ENCODE assay signal across 12 cellular contexts in genomic region chr18:23253630-23254029, GRCh38.
DNase-seq lines count a peak whose midpoint lies in the region; ATAC-seq and TF ChIP-seq lines count a peak whose summit lies in the region.
"Had no signal": no experiment of that assay in that cellular context is flagged by ENCODE, and none has a peak within 500 bp of the region (broad histone marks: within the 10 kb centered on the region; RNA-seq: fewer than 3 reads in every experiment).

No MANE protein-coding gene starts in this region.

- H2AFZ ChIP-seq in KMS-11 (ENCODE audit: low read depth): no peak overlapping the region
- H2AFZ ChIP-seq: GM23248 had no signal

- DNase-seq in endothelial cell (ENCODE audit: low spot score): no peak
- DNase-seq in spleen: no peak
- DNase-seq in stimulated activated CD4-positive, alpha-beta T cell treated with anti-CD3 and anti-CD28 coated beads, Interleukin-4, amount 100 ng/mL, for 4 hours: no peak
- DNase-seq in iPS-NIHi11 (ENCODE audit: low spot score): no peak
- DNase-seq: Calu3; CD8-positive, alpha-beta T cell; DMS 273 treated with DMSO at 0.1 percent for 48 hours; GM23248; HCEC 1CT had no signal

- H3K9me3 Mint-ChIP-seq in endothelial cell (ENCODE audit: unreplicated experiment): no peaks in the 10 kb centered on the region
- H3K9me3 Mint-ChIP-seq: CD8-positive, alpha-beta T cell had no signal

- H3K4me1 Mint-ChIP-seq in endothelial cell (ENCODE audit: unreplicated experiment): peaks cover 28% of the 10 kb centered on the region

- intact Hi-C loops in spleen (cut with DNase I; ENCODE audit: low total_unique reads): no loop called here

- no peaks in the 10 kb centered on the region for H4K20me1 ChIP-seq in BLaER1
- no peaks in the 10 kb centered on the region for H4K20me1 ChIP-seq in KMS-11 (ENCODE audit: insufficient read depth)

- H3K4me1 ChIP-seq in BLaER1 (peaks cover 96% of the 10 kb centered on the region), KMS-11 (ENCODE audit: low read depth, poor library complexity, severe bottlenecking) (peaks cover 9% of the 10 kb centered on the region), spleen (peaks cover 0 to 26% (median 10%) of the 10 kb centered on the region in 6 donors)

- peaks cover 39% of the 10 kb centered on the region for H3K9me3 ChIP-seq in BLaER1
- H3K9me3 ChIP-seq in spleen: peaks cover 0 to 4% (median 0%) of the 10 kb centered on the region in 8 donors

- peak overlapping the region; percentile 21 for H3K4me3 Mint-ChIP-seq in endothelial cell (ENCODE audit: unreplicated experiment)
- H3K4me3 Mint-ChIP-seq: CD8-positive, alpha-beta T cell had no signal

- peaks cover 11% of the 10 kb centered on the region for H3K27me3 Mint-ChIP-seq in endothelial cell (ENCODE audit: unreplicated experiment)

- no peak for ATAC-seq in GM18858 (IDR thresholded peaks at IDR 0.05; ENCODE audit: unreplicated experiment)
- ATAC-seq: CD8-positive, alpha-beta T cell had no signal

- H3K27ac ChIP-seq in BLaER1 (peak overlapping the region; percentile 35), KMS-11 (0 out of 2 replicates have a peak overlapping the region, but pooled peaks have one; percentile 8), spleen (peak overlapping the region in 5 of 8 donors; percentile 21 to 45 (median 42))
- H3K27ac ChIP-seq: GM23248 had no signal

- H3K9ac ChIP-seq in BLaER1 (no peak overlapping the region), KMS-11 (no peak overlapping the region)
- H3K9ac ChIP-seq: GM23248 had no signal

- peaks cover 50% of the 10 kb centered on the region for H3K36me3 Mint-ChIP-seq in endothelial cell (ENCODE audit: low read depth, unreplicated experiment)
- H3K36me3 Mint-ChIP-seq: CD8-positive, alpha-beta T cell had no signal

- no peaks in the 10 kb centered on the region for H3K27me3 ChIP-seq in BLaER1
- H3K27me3 ChIP-seq in KMS-11 (ENCODE audit: insufficient read depth, low read depth): no peaks in the 10 kb centered on the region
- no peaks in the 10 kb centered on the region for H3K27me3 ChIP-seq in spleen (replicated peaks in 1 of 7)

- no peak for TF ChIP-seq POLR2A in spleen (IDR thresholded peaks at IDR 0.05)

- no peaks in the 10 kb centered on the region; the same call in 1 of the 2 replicates for H3K79me2 ChIP-seq in KMS-11 (ENCODE audit: insufficient read depth, low read depth)

- H3K4me3 ChIP-seq in BLaER1 (no peak overlapping the region), KMS-11 (IDR thresholded peaks at IDR 0.05; ENCODE audit: insufficient read depth, low read depth, low read length) (no peak overlapping the region), spleen (no peak overlapping the region)
- H3K4me3 ChIP-seq: GM23248 had no signal

- H3K4me2 ChIP-seq in BLaER1 (peak overlapping the region; percentile 84), KMS-11 (no peak overlapping the region)

- WGBS in spleen, 5 donors: 60 to 74% (median 67%) methylated on average over 11 to 12 of the region's 12 CpGs

- peaks cover 25% of the 10 kb centered on the region; the same call in 1 of the 2 replicates for H3K36me3 ChIP-seq in BLaER1
- peaks cover 16% of the 10 kb centered on the region; the same call in 1 of the 2 replicates for H3K36me3 ChIP-seq in KMS-11 (ENCODE audit: insufficient read depth)
- H3K36me3 ChIP-seq in spleen: no peaks in the 10 kb centered on the region

- TF ChIP-seq CTCF in KMS-11 (conservative IDR thresholded peaks at IDR 0.05; ENCODE audit: low read depth, low read length) (no peak), endothelial cell (IDR thresholded peaks at IDR 0.05; ENCODE audit: unreplicated experiment) (no peak), spleen (IDR thresholded peaks at IDR 0.05 in 8 of 11, conservative IDR thresholded peaks at IDR 0.05 in 3 of 11) (no peak)

- no peak overlapping the region for H3K27ac Mint-ChIP-seq in endothelial cell (ENCODE audit: unreplicated experiment)
- H3K27ac Mint-ChIP-seq: CD8-positive, alpha-beta T cell had no signal
